Comparison of ENCODE assay signal across 9 cellular contexts in genomic region chr9:124812401-124813016, GRCh38. TPM values are rescaled to one million over a fixed set of nuclear protein-coding genes. Genes with fewer than 3 reads are reported as not detected.
DNase-seq lines count a peak whose midpoint lies in the region; ATAC-seq and TF ChIP-seq lines count a peak whose summit lies in the region.
"Had no signal": no experiment of that assay in that cellular context is flagged by ENCODE, and none has a peak within 500 bp of the region (broad histone marks: within the 10 kb centered on the region; RNA-seq: fewer than 3 reads in every experiment).

No MANE protein-coding gene starts in this region.

- no peak overlapping the region for H3K23ac ChIP-seq in mesendoderm (ENCODE audit: low read length)

- no peak overlapping the region for H2AK5ac ChIP-seq in mesendoderm (ENCODE audit: low read length)

- no peak overlapping the region for H4K8ac ChIP-seq in mesendoderm (ENCODE audit: low read depth, low read length)

- no CpG with 5 or more reads among the region's 12 CpGs for WGBS in mesendoderm (ENCODE audit: extremely low coverage, insufficient coverage, low lambda C conversion rate)

- no peak overlapping the region for H3K18ac ChIP-seq in mesendoderm (ENCODE audit: low read length)

- H3K79me2 ChIP-seq in mesendoderm (ENCODE audit: control insufficient read depth, insufficient read depth, low read length): no peaks in the 10 kb centered on the region

- no peak overlapping the region for H3K56ac ChIP-seq in mesendoderm (ENCODE audit: low read length)

- H3K36me3 ChIP-seq in mesendoderm (ENCODE audit: control insufficient read depth, insufficient read depth, low read length) (no peaks in the 10 kb centered on the region), upper lobe of right lung (no peaks in the 10 kb centered on the region)

- H3K4me3 ChIP-seq in AG09309 (ENCODE audit: control insufficient read depth, low read depth, low read length) (no peak overlapping the region; the same call in 1 of the 2 replicates), mesendoderm (ENCODE audit: low read length) (no peak overlapping the region), upper lobe of right lung (no peak overlapping the region)

- H4K5ac ChIP-seq in mesendoderm (ENCODE audit: low read length): no peak overlapping the region

- no peak overlapping the region for H3K4me2 ChIP-seq in mesendoderm (ENCODE audit: low read length)

- TF ChIP-seq CTCF in AG09309 (IDR thresholded peaks at IDR 0.05; ENCODE audit: control insufficient read depth, insufficient read depth, low read depth, low read length, missing control alignments) (no peak), upper lobe of right lung (IDR thresholded peaks at IDR 0.05) (no peak)

- H3K27me3 ChIP-seq in mesendoderm (ENCODE audit: insufficient read depth, low read length, poor library complexity): no peaks in the 10 kb centered on the region
- no peaks in the 10 kb centered on the region for H3K27me3 ChIP-seq in upper lobe of right lung

- no peak overlapping the region for H2BK5ac ChIP-seq in mesendoderm (ENCODE audit: low read length)

- ATAC-seq in upper lobe of right lung (no peak), HG03039 (IDR thresholded peaks at IDR 0.05; ENCODE audit: unreplicated experiment) (no peak), GM21390 (IDR thresholded peaks at IDR 0.05; ENCODE audit: unreplicated experiment) (no peak), HG03565 (IDR thresholded peaks at IDR 0.05; ENCODE audit: unreplicated experiment) (no peak)

- no peak overlapping the region for H2BK15ac ChIP-seq in mesendoderm (replicated peaks; ENCODE audit: low read depth)

- H3K4ac ChIP-seq in mesendoderm (ENCODE audit: low read depth, low read length): no peak overlapping the region

- no peak overlapping the region for H2BK120ac ChIP-seq in mesendoderm (ENCODE audit: low read depth, low read length)

- H3K4me1 ChIP-seq in mesendoderm (ENCODE audit: control insufficient read depth, low read depth, low read length) (peaks cover 7% of the 10 kb centered on the region), upper lobe of right lung (no peaks in the 10 kb centered on the region)

- H3K27ac ChIP-seq in mesendoderm (ENCODE audit: low read depth, low read length): no peak overlapping the region
- no peak overlapping the region for H3K27ac ChIP-seq in upper lobe of right lung

- H3K79me1 ChIP-seq in mesendoderm (ENCODE audit: low read length): no peaks in the 10 kb centered on the region

- no peak overlapping the region for H3K9ac ChIP-seq in mesendoderm (ENCODE audit: low read length)

- intact Hi-C loops in upper lobe of right lung (cut with DNase I): no loop called here

- H3K9me3 ChIP-seq in upper lobe of right lung: no peaks in the 10 kb centered on the region

- peak; percentile 87 for DNase-seq in AG09309 (ENCODE audit: low read depth)
- DNase-seq in LHCN-M2 (ENCODE audit: low read depth): peak; percentile 96
- DNase-seq in cerebellar cortex (ENCODE audit: low spot score): peak; percentile 17
- DNase-seq in mesendoderm: peak; percentile 89
- DNase-seq in upper lobe of right lung: no peak
- DNase-seq: DMS 273 treated with DMSO at 0.1 percent for 48 hours had no signal

RNA-seq across cellular contexts. Expression of gene OLFML2A, which starts 35.6 kb away (rescaled TPM):
- total RNA-seq in LHCN-M2 (2014; rRNA removed) (6.2 and 14.2 TPM in 2 replicates), upper lobe of right lung (39.5 TPM)
- polyA plus RNA-seq in LHCN-M2 (2012): 10.2 TPM
- polyA plus RNA-seq in mesendoderm (2013, experiment 1 of 2): 2.1 TPM
- polyA plus RNA-seq in mesendoderm (2013, experiment 2 of 2): 2.4 TPM

RNA-seq across cellular contexts. Expression of gene WDR38, which starts 40.8 kb away (rescaled TPM):
- total RNA-seq in LHCN-M2 (2014; rRNA removed) (not detected in 2 replicates), upper lobe of right lung (not detected)
- polyA plus RNA-seq in LHCN-M2 (2012): not detected
- not detected for polyA plus RNA-seq in mesendoderm (2013, experiment 1 of 2)
- polyA plus RNA-seq in mesendoderm (2013, experiment 2 of 2): not detected

RNA-seq across cellular contexts. Expression of gene NR6A1, which starts 41.4 kb away (rescaled TPM):
- total RNA-seq in LHCN-M2 (2014; rRNA removed) (1.1 and 1.3 TPM in 2 replicates), upper lobe of right lung (4.0 TPM)
- 0.23 TPM for polyA plus RNA-seq in LHCN-M2 (2012)
- polyA plus RNA-seq in mesendoderm (2013, experiment 1 of 2): 58.7 TPM
- polyA plus RNA-seq in mesendoderm (2013, experiment 2 of 2): 58.1 TPM

RNA-seq across cellular contexts. Expression of gene RPL35, which starts 49.2 kb away (rescaled TPM):
- total RNA-seq in LHCN-M2 (2014; rRNA removed) (2,204 and 2,858 TPM in 2 replicates), upper lobe of right lung (794 TPM)
- 3,257 TPM for polyA plus RNA-seq in LHCN-M2 (2012)
- 5,500 TPM for polyA plus RNA-seq in mesendoderm (2013, experiment 1 of 2)
- 5,550 TPM for polyA plus RNA-seq in mesendoderm (2013, experiment 2 of 2)

RNA-seq across cellular contexts. Expression of gene ARPC5L, which starts 49.4 kb away (rescaled TPM):
- total RNA-seq in LHCN-M2 (2014; rRNA removed): 37.6 and 39.0 TPM in 2 replicates
- 45.8 TPM for polyA plus RNA-seq in LHCN-M2 (2012)
- 67.4 TPM for polyA plus RNA-seq in mesendoderm (2013, experiment 1 of 2)
- 66.9 TPM for polyA plus RNA-seq in mesendoderm (2013, experiment 2 of 2)
- total RNA-seq in upper lobe of right lung: 42.1 TPM
